In genomic region chr7:101217388-101218235, GRCh38 we compare ENCODE assay signal across 8 cellular contexts. TPM values are rescaled to one million over a fixed set of nuclear protein-coding genes. Genes with fewer than 3 reads are reported as not detected.
DNase-seq lines count a peak whose midpoint lies in the region; ATAC-seq and TF ChIP-seq lines count a peak whose summit lies in the region.

PLOD3 (minus strand) TSS chr7:101217581; CDS start chr7:101217274, 307 bp downstream.
ZNHIT1 (plus strand) TSS chr7:101218165; CDS start chr7:101218196, 31 bp downstream.

- CTCF ChIA-PET in CD8-positive, alpha-beta T cell (lab: Charles Lee), result interaction anchor here (1.0 to 3.5 kb wide), 12 partner anchors 9 to 321 kb away, joined by 3 to 32 read pairs (median 5); partner anchors contain the start of genes FIS1 and MOGAT3

- no peak for TF ChIP-seq CTCF in CD8-positive, alpha-beta T cell (IDR thresholded peaks at IDR 0.05)
- TF ChIP-seq CTCF in lower lobe of right lung (IDR thresholded peaks at IDR 0.05), result no peak

- H3K4me1 ChIP-seq in CD8-positive, alpha-beta T cell (ENCODE audit: insufficient read depth, low read length), result peaks cover 29% of the 10 kb centered on the region
- peaks cover 30% of the 10 kb centered on the region for H3K4me1 ChIP-seq in lower lobe of right lung

- DNase-seq in CD8-positive, alpha-beta T cell, result peak; percentile 89 to 96 (median 96)
- DNase-seq in HS-27A (ENCODE audit: low read depth), result peak; percentile 90
- peak; percentile 96 for DNase-seq in NK-92 (lab: John Stamatoyannopoulos, UW; ENCODE audit: unreplicated experiment)
- DNase-seq in activated CD8-positive, alpha-beta memory T cell treated with anti-CD3 and anti-CD28 coated beads for 1 hour (ENCODE audit: extremely low read depth in 1 of 2, low read depth in 1 of 2), result peak; percentile 93 to 97
- DNase-seq in effector CD4-positive, alpha-beta T cell, result peak; percentile 95
- peak; percentile 98 for DNase-seq in lower lobe of right lung
- peak; percentile 87 to 96 (median 93) for DNase-seq in stimulated activated CD4-positive, alpha-beta T cell treated with anti-CD3 and anti-CD28 coated beads, TNF-alpha, amount 100 ng/mL, for 24 hours (ENCODE audit: low read depth in 3 of 3)

- intact Hi-C loops in CD8-positive, alpha-beta T cell (cut with DNase I, micrococcal nuclease), result loop anchor here (1.0 to 10.0 kb wide), 6 partner anchors 25 to 340 kb away; partner anchors contain the start of genes SRRT (in 1 of the 2), TRIM56 (in 1 of the 2) and VGF (in 1 of the 2)
- intact Hi-C loops in lower lobe of right lung (cut with DNase I), result no loop called here

- POLR2A ChIA-PET in CD8-positive, alpha-beta T cell (lab: Charles Lee), result interaction anchor here (0.5 to 2.3 kb wide), 12 partner anchors 8 to 132 kb away, joined by 3 to 29 read pairs (median 4); partner anchors contain the start of genes CLDN15, FIS1 and TRIM56

- no peaks in the 10 kb centered on the region for H3K9me3 Mint-ChIP-seq in CD8-positive, alpha-beta T cell

- peaks cover under 1% of the 10 kb centered on the region for H3K36me3 ChIP-seq in CD8-positive, alpha-beta T cell (ENCODE audit: insufficient read depth, low read length)
- peaks cover 47% of the 10 kb centered on the region for H3K36me3 ChIP-seq in lower lobe of right lung

- peak within 1 kb of the TSS; percentile 82 for H3K4me3 ChIP-seq in CD8-positive, alpha-beta T cell (ENCODE audit: low read depth, low read length)
- peak within 1 kb of the TSS; percentile 94 for H3K4me3 ChIP-seq in lower lobe of right lung

- H3K4me3 Mint-ChIP-seq in CD8-positive, alpha-beta T cell, result peak within 1 kb of the TSS; percentile 94

- peak; percentile 75 for ATAC-seq in CD8-positive, alpha-beta T cell
- ATAC-seq in GM19467 (IDR thresholded peaks at IDR 0.05; ENCODE audit: unreplicated experiment) (peak; percentile 59), lower lobe of right lung (peak; percentile 92 to 95)

- H3K36me3 Mint-ChIP-seq in CD8-positive, alpha-beta T cell, result peaks cover 31% of the 10 kb centered on the region

- H3K9me3 ChIP-seq in CD8-positive, alpha-beta T cell (ENCODE audit: low read length), result no peaks in the 10 kb centered on the region
- H3K9me3 ChIP-seq in lower lobe of right lung, result no peaks in the 10 kb centered on the region

- peak within 1 kb of the TSS; percentile 71 for H3K27ac ChIP-seq in CD8-positive, alpha-beta T cell (ENCODE audit: low read depth, low read length)
- H3K27ac ChIP-seq in lower lobe of right lung, result peak within 1 kb of the TSS; percentile 93

- peaks cover 33% of the 10 kb centered on the region for H3K4me1 Mint-ChIP-seq in CD8-positive, alpha-beta T cell (ENCODE audit: low read depth)

- no peaks in the 10 kb centered on the region for H3K27me3 ChIP-seq in CD8-positive, alpha-beta T cell (ENCODE audit: insufficient read depth, low read length)
- no peaks in the 10 kb centered on the region for H3K27me3 ChIP-seq in lower lobe of right lung (ENCODE audit: low read depth)

- peak within 1 kb of the TSS; percentile 91 for H3K27ac Mint-ChIP-seq in CD8-positive, alpha-beta T cell

- no peaks in the 10 kb centered on the region for H3K27me3 Mint-ChIP-seq in CD8-positive, alpha-beta T cell (ENCODE audit: low read depth)

RNA-seq across cellular contexts. Expression of gene PLOD3, which starts in this region (rescaled TPM):
- 1 to 10 TPM; 6.6 to 7.5 TPM for total RNA-seq in CD8-positive, alpha-beta T cell
- total RNA-seq in lower lobe of right lung, result 87.9 TPM

RNA-seq across cellular contexts. Expression of gene ZNHIT1, which starts in this region (rescaled TPM):
- 10 to 100 TPM; 23.7 to 24.6 TPM for total RNA-seq in CD8-positive, alpha-beta T cell
- 55.4 TPM for total RNA-seq in lower lobe of right lung

Comparison
In these comparisons a context has a peak if more than half of its experiments do, and no peak if none do; other contexts are left out.
1. Peak in every context shown above with its lines: DNase-seq, ATAC-seq, H3K4me3 ChIP-seq and H3K27ac ChIP-seq.
2. RNA of gene PLOD3 (total RNA-seq): 87.9 TPM in lower lobe of right lung (single experiment); 6.6 to 7.5 TPM in CD8-positive, alpha-beta T cell; every median in the first group is over 10 times any median in the second.